Comparison of ENCODE assay signal across 18 cellular contexts in genomic region chr3:169104972-169105371, GRCh38.
A peak's percentile ranks its signal among the peaks of the same experiment; 100 is the strongest.
DNase-seq lines count a peak whose midpoint lies in the region; ATAC-seq and TF ChIP-seq lines count a peak whose summit lies in the region.
"Had no signal": no experiment of that assay in that cellular context is flagged by ENCODE, and none has a peak within 500 bp of the region (broad histone marks: within the 10 kb centered on the region; RNA-seq: fewer than 3 reads in every experiment).

No MANE protein-coding gene starts in this region.

- H3K4me1 ChIP-seq in SK-N-SH (ENCODE audit: control insufficient read depth in 1 of 2, insufficient read depth in 2 of 2, low read depth in 1 of 2, low read length in 1 of 2) (peaks cover 0 to 4% of the 10 kb centered on the region in 2 experiments; a peak in 2 of 4 replicates), trophoblast cell (ENCODE audit: control insufficient read depth in 1 of 2, insufficient read depth in 2 of 2, low read length in 2 of 2) (no peaks in the 10 kb centered on the region), right atrium auricular region (no peaks in the 10 kb centered on the region)
- H3K4me1 ChIP-seq: A549, prostate gland had no signal

- ATAC-seq in SK-N-SH treated with all-trans-retinoic acid at 6 μM for 48 hours: no peak
- ATAC-seq in activated T-cell treated with anti-CD3 and anti-CD28 coated beads, Interleukin-2, amount 50 U/mL, for 72 hours (replicated peaks in 1 of 2): no peak
- no peak for ATAC-seq in GM18867 (IDR thresholded peaks at IDR 0.05; ENCODE audit: unreplicated experiment)
- ATAC-seq: A549, left ventricle myocardium superior, WTC11 had no signal

- H3K4me3 ChIP-seq in SK-N-SH (ENCODE audit: low read depth in 2 of 2, low read length in 1 of 2) (no peak overlapping the region), fibroblast of mammary gland (ENCODE audit: control insufficient read depth, low read depth, low read length) (no peak overlapping the region), trophoblast cell (ENCODE audit: low read depth, low read length) (no peak overlapping the region), right atrium auricular region (no peak overlapping the region)
- H3K4me3 ChIP-seq: A549, prostate gland had no signal

- H3K27ac ChIP-seq in SK-N-SH (ENCODE audit: low read depth in 2 of 2, low read length in 1 of 2): no peak overlapping the region
- no peak overlapping the region for H3K27ac ChIP-seq in trophoblast cell (ENCODE audit: low read depth, low read length)
- no peak overlapping the region for H3K27ac ChIP-seq in right atrium auricular region
- H3K27ac ChIP-seq: A549, prostate gland had no signal

- H3K4me2 ChIP-seq in SK-N-SH (0 out of 2 replicates have a peak overlapping the region, but pooled peaks have one; percentile 2), trophoblast cell (ENCODE audit: low read length) (no peak overlapping the region)
- H3K4me2 ChIP-seq: A549 had no signal

- H3K9me3 ChIP-seq in SK-N-SH (no peaks in the 10 kb centered on the region), trophoblast cell (ENCODE audit: insufficient read depth, low read depth, low read length) (no peaks in the 10 kb centered on the region), right atrium auricular region (no peaks in the 10 kb centered on the region)
- H3K9me3 ChIP-seq: A549, prostate gland had no signal

- no peak for TF ChIP-seq CTCF in SK-N-SH (IDR thresholded peaks at IDR 0.05)
- no peak for TF ChIP-seq CTCF in fibroblast of mammary gland (conservative IDR thresholded peaks at IDR 0.05; ENCODE audit: control insufficient read depth, insufficient read depth, low read depth, low read length)
- TF ChIP-seq CTCF in right atrium auricular region (IDR thresholded peaks at IDR 0.05): no peak

- no peak overlapping the region for H3K27ac Mint-ChIP-seq in activated T-cell treated with anti-CD3 and anti-CD28 coated beads, Interleukin-2, amount 50 U/mL, for 72 hours
- H3K27ac Mint-ChIP-seq: CD8-positive, alpha-beta memory T cell; naive B cell; WTC11 had no signal

- DNase-seq in SK-N-SH: no peak
- peak; percentile 27 for DNase-seq in SW480 (ENCODE audit: low spot score)
- DNase-seq in fibroblast of mammary gland (ENCODE audit: low read depth): peak; percentile 64
- no peak for DNase-seq in activated T-cell treated with anti-CD3 and anti-CD28 coated beads, Interleukin-2, amount 50 U/mL, for 72 hours
- no peak for DNase-seq in trophoblast cell
- no peak for DNase-seq in right atrium auricular region (ENCODE audit: low spot score)
- DNase-seq: activated effector memory CD4-positive, alpha-beta T cell treated with anti-CD3 and anti-CD28 coated beads, Interleukin-2, amount 50 U/mL, for 16 hours; aorta; CD8-positive, alpha-beta memory T cell; left ventricle myocardium superior; naive B cell; NCI-H1092 treated with DMSO at 0.1 percent for 48 hours; SW 1271 had no signal

- no peak overlapping the region for H3K14ac ChIP-seq in trophoblast cell (ENCODE audit: low read length)

- H4K20me1 ChIP-seq in SK-N-SH (ENCODE audit: insufficient read depth): no peaks in the 10 kb centered on the region

- H3K9ac ChIP-seq in SK-N-SH: no peak overlapping the region
- H3K9ac ChIP-seq in trophoblast cell (ENCODE audit: low read length): no peak overlapping the region

- no peaks in the 10 kb centered on the region for H3K9me2 ChIP-seq in SK-N-SH

- no peak overlapping the region for H3K4me3 Mint-ChIP-seq in activated T-cell treated with anti-CD3 and anti-CD28 coated beads, Interleukin-2, amount 50 U/mL, for 72 hours
- H3K4me3 Mint-ChIP-seq: CD8-positive, alpha-beta memory T cell; naive B cell; WTC11 had no signal

- H3K79me2 ChIP-seq in SK-N-SH (ENCODE audit: insufficient read depth): no peaks in the 10 kb centered on the region
- no peaks in the 10 kb centered on the region for H3K79me2 ChIP-seq in trophoblast cell (ENCODE audit: control insufficient read depth, insufficient read depth, low read length, poor library complexity)

- H3K36me3 Mint-ChIP-seq in activated T-cell treated with anti-CD3 and anti-CD28 coated beads, Interleukin-2, amount 50 U/mL, for 72 hours (ENCODE audit: insufficient read depth in 2 of 2): no peaks in the 10 kb centered on the region
- H3K36me3 Mint-ChIP-seq: CD8-positive, alpha-beta memory T cell; naive B cell; WTC11 had no signal

- H3K36me3 ChIP-seq in SK-N-SH (replicated peaks in 1 of 2; ENCODE audit: control insufficient read depth in 1 of 2, insufficient read depth in 2 of 2, low read length in 1 of 2): no peaks in the 10 kb centered on the region
- peaks cover 0 to 2% of the 10 kb centered on the region in 2 experiments for H3K36me3 ChIP-seq in trophoblast cell (ENCODE audit: control insufficient read depth in 1 of 2, insufficient read depth in 2 of 2, low read length in 2 of 2)
- H3K36me3 ChIP-seq in right atrium auricular region: no peaks in the 10 kb centered on the region
- H3K36me3 ChIP-seq: prostate gland had no signal

- H4K91ac ChIP-seq in trophoblast cell (ENCODE audit: low read depth, low read length): no peak overlapping the region

- H3K18ac ChIP-seq in trophoblast cell (ENCODE audit: low read length): no peak overlapping the region

- H4K12ac ChIP-seq in trophoblast cell (ENCODE audit: low read depth, low read length): no peak overlapping the region

- 20% methylated on average over 5 of the region's 5 CpGs for WGBS in SK-N-SH (ENCODE audit: low lambda C conversion rate)
- no CpG with 5 or more reads among the region's 5 CpGs for WGBS in trophoblast cell (ENCODE audit: extremely low coverage, insufficient coverage, insufficient read length)

- CTCF ChIA-PET in SK-N-SH (lab: Yijun Ruan, JAX): interaction anchor here (1.0 to 1.3 kb wide), 2 partner anchors 44 to 564 kb away, joined by 3 to 6 read pairs; no protein-coding TSS in a partner anchor

- H3K4ac ChIP-seq in trophoblast cell (ENCODE audit: low read depth, low read length): no peak overlapping the region

- no peak overlapping the region for H4K8ac ChIP-seq in trophoblast cell (ENCODE audit: low read depth, low read length)

- H3K23ac ChIP-seq in trophoblast cell (ENCODE audit: low read length): no peak overlapping the region

- H3K27me3 ChIP-seq in SK-N-SH (ENCODE audit: insufficient read depth) (no peaks in the 10 kb centered on the region), trophoblast cell (ENCODE audit: insufficient read depth, low read length) (no peaks in the 10 kb centered on the region), right atrium auricular region (no peaks in the 10 kb centered on the region)

- H2AK5ac ChIP-seq in trophoblast cell (ENCODE audit: low read length): no peak overlapping the region

- H2AFZ ChIP-seq in SK-N-SH (ENCODE audit: low read depth): no peak overlapping the region
- H2AFZ ChIP-seq in trophoblast cell (ENCODE audit: insufficient read depth, low read length, poor library complexity): no peak overlapping the region

- peaks cover 3% of the 10 kb centered on the region for H3F3A ChIP-seq in SK-N-SH (replicated peaks; ENCODE audit: insufficient read depth)

- POLR2A ChIA-PET in SK-N-SH (lab: Yijun Ruan, JAX): interaction anchor here (0.8 kb wide), 1 partner anchor 21 kb away, joined by 4 read pairs; no protein-coding TSS in a partner anchor

- H3K4me1 Mint-ChIP-seq in activated T-cell treated with anti-CD3 and anti-CD28 coated beads, Interleukin-2, amount 50 U/mL, for 72 hours (ENCODE audit: low read depth): no peaks in the 10 kb centered on the region
- H3K4me1 Mint-ChIP-seq: CD8-positive, alpha-beta memory T cell; naive B cell had no signal

- no peaks in the 10 kb centered on the region for H3K79me1 ChIP-seq in trophoblast cell (ENCODE audit: low read length)

- TF ChIP-seq RAD21 in SK-N-SH (IDR thresholded peaks at IDR 0.05; ENCODE audit: low read length): no peak

- H2BK120ac ChIP-seq in trophoblast cell (ENCODE audit: insufficient read depth, low read length, poor library complexity): no peak overlapping the region

- H3K9me3 Mint-ChIP-seq in activated T-cell treated with anti-CD3 and anti-CD28 coated beads, Interleukin-2, amount 50 U/mL, for 72 hours: no peaks in the 10 kb centered on the region
- H3K9me3 Mint-ChIP-seq: WTC11 had no signal

- H2BK5ac ChIP-seq in trophoblast cell (ENCODE audit: low read depth, low read length, poor library complexity): no peak overlapping the region

- TF ChIP-seq EP300 in SK-N-SH (IDR thresholded peaks at IDR 0.05; ENCODE audit: borderline replicate concordance in 1 of 2, low read depth in 1 of 2, low read length in 1 of 2): no peak

- peaks cover 7% of the 10 kb centered on the region for H3K27me3 Mint-ChIP-seq in activated T-cell treated with anti-CD3 and anti-CD28 coated beads, Interleukin-2, amount 50 U/mL, for 72 hours (ENCODE audit: low read depth)
- H3K27me3 Mint-ChIP-seq: CD8-positive, alpha-beta memory T cell had no signal

- no peak overlapping the region for H2BK12ac ChIP-seq in trophoblast cell (ENCODE audit: low read length)

TF ChIP-seq in SK-N-SH, 30 proteins besides CTCF, POLR2A, EP300 and RAD21:
- TF ChIP-seq, protein P1, sequence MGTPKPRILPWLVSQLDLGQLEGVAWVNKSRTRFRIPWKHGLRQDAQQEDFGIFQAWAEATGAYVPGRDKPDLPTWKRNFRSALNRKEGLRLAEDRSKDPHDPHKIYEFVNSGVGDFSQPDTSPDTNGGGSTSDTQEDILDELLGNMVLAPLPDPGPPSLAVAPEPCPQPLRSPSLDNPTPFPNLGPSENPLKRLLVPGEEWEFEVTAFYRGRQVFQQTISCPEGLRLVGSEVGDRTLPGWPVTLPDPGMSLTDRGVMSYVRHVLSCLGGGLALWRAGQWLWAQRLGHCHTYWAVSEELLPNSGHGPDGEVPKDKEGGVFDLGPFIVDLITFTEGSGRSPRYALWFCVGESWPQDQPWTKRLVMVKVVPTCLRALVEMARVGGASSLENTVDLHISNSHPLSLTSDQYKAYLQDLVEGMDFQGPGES (IDR thresholded peaks at IDR 0.05; ENCODE audit: low read depth, low read length): no peak
- TF ChIP-seq FOSL2 (IDR thresholded peaks at IDR 0.05; ENCODE audit: borderline replicate concordance, low read depth): peak; percentile 15; the same call in 1 of the 2 replicates

TF ChIP-seq in SK-N-SH treated with all-trans-retinoic acid at 6 μM for 48 hours, 23 proteins besides CTCF, POLR2A, EP300 and RAD21 (continues in another document):
- TF ChIP-seq ESRRG (CRISPR knock-in tag; IDR thresholded peaks at IDR 0.05): no peak
- TF ChIP-seq, protein P2, sequence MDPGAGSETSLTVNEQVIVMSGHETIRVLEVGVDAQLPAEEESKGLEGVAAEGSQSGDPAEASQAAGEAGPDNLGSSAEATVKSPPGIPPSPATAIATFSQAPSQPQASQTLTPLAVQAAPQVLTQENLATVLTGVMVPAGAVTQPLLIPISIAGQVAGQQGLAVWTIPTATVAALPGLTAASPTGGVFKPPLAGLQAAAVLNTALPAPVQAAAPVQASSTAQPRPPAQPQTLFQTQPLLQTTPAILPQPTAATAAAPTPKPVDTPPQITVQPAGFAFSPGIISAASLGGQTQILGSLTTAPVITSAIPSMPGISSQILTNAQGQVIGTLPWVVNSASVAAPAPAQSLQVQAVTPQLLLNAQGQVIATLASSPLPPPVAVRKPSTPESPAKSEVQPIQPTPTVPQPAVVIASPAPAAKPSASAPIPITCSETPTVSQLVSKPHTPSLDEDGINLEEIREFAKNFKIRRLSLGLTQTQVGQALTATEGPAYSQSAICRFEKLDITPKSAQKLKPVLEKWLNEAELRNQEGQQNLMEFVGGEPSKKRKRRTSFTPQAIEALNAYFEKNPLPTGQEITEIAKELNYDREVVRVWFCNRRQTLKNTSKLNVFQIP (CRISPR knock-in tag; IDR thresholded peaks at IDR 0.05; ENCODE audit: borderline replicate concordance, low read depth): no peak

Comparison
In these comparisons a context has a peak if more than half of its experiments do, and no peak if none do; other contexts are left out.
1. DNase-seq: peak in SW480 (single experiment) and fibroblast of mammary gland (single experiment); none in SK-N-SH (single experiment), activated T-cell treated with anti-CD3 and anti-CD28 coated beads, Interleukin-2, amount 50 U/mL, for 72 hours (0 of 2), trophoblast cell (0 of 2) and right atrium auricular region (single experiment).